9 cellular contexts compared by ENCODE assay signal in the genomic region with DNA sequence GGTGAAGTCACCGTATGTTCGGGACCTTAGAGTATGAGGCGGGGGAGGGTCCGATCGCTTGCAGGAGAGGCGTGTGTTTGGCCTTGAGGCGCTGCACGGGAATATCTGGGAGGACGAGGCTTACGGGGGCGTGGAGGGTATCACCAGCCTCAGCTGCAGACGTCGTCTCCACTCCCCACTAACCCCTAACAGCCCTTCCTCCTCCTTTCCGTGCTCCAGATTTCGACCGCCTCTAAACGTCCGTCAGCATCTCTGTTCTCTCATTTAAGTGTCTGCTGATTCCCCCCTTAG. TPM values are rescaled to one million over a fixed set of nuclear protein-coding genes. Genes with fewer than 3 reads are reported as not detected.
DNase-seq lines count a peak whose midpoint lies in the region; ATAC-seq and TF ChIP-seq lines count a peak whose summit lies in the region.
"Had no signal": no experiment of that assay in that cellular context is flagged by ENCODE, and none has a peak within 500 bp of the region (broad histone marks: within the 10 kb centered on the region; RNA-seq: fewer than 3 reads in every experiment).

No MANE protein-coding gene starts in this region.

- H3K36me3 ChIP-seq in stomach = peaks cover 15 to 35% (median 32%) of the 10 kb centered on the region in 4 donors

- H3K9me3 Mint-ChIP-seq in stimulated activated naive CD8-positive, alpha-beta T cell treated with anti-CD3 and anti-CD28 coated beads, Interleukin-15, Interleukin-2, amounts not matched to agents 100 ng/mL and 50 ng/mL, for 24 hours = no peaks in the 10 kb centered on the region
- H3K9me3 Mint-ChIP-seq in activated naive CD8-positive, alpha-beta T cell treated with anti-CD3 and anti-CD28 coated beads for 36 hours = peaks cover 6% of the 10 kb centered on the region

- TF ChIP-seq POLR2A in stomach (IDR thresholded peaks at IDR 0.05) = no peak

- no peaks in the 10 kb centered on the region for H3K27me3 Mint-ChIP-seq in stimulated activated naive CD8-positive, alpha-beta T cell treated with anti-CD3 and anti-CD28 coated beads, Interleukin-15, Interleukin-2, amounts not matched to agents 100 ng/mL and 50 ng/mL, for 24 hours
- no peaks in the 10 kb centered on the region for H3K27me3 Mint-ChIP-seq in activated naive CD8-positive, alpha-beta T cell treated with anti-CD3 and anti-CD28 coated beads for 36 hours

- H3K27ac Mint-ChIP-seq in stimulated activated naive CD8-positive, alpha-beta T cell treated with anti-CD3 and anti-CD28 coated beads, Interleukin-15, Interleukin-2, amounts not matched to agents 100 ng/mL and 50 ng/mL, for 24 hours = peak overlapping the region; percentile 95
- H3K27ac Mint-ChIP-seq in activated naive CD8-positive, alpha-beta T cell treated with anti-CD3 and anti-CD28 coated beads for 36 hours = peak overlapping the region; percentile 89

- peak overlapping the region in 4 of 5 donors; percentile 83 to 91 (median 86) for H3K27ac ChIP-seq in stomach

- H3K4me1 Mint-ChIP-seq in stimulated activated naive CD8-positive, alpha-beta T cell treated with anti-CD3 and anti-CD28 coated beads, Interleukin-15, Interleukin-2, amounts not matched to agents 100 ng/mL and 50 ng/mL, for 24 hours (ENCODE audit: low read depth) = peaks cover 18% of the 10 kb centered on the region
- peaks cover 13% of the 10 kb centered on the region for H3K4me1 Mint-ChIP-seq in activated naive CD8-positive, alpha-beta T cell treated with anti-CD3 and anti-CD28 coated beads for 36 hours

- TF ChIP-seq EP300 in stomach (IDR thresholded peaks at IDR 0.05) = no peak

- peak overlapping the region; percentile 61 to 93 (median 88) for H3K4me3 ChIP-seq in stomach

- WGBS in stomach, 5 donors = 0 to 5% (median 1%) methylated on average over 9 to 18 of the region's 18 CpGs

- no peaks in the 10 kb centered on the region for H3K27me3 ChIP-seq in stomach

- TF ChIP-seq CTCF in stomach (IDR thresholded peaks at IDR 0.05) = no peak

- H3K4me3 Mint-ChIP-seq in stimulated activated naive CD8-positive, alpha-beta T cell treated with anti-CD3 and anti-CD28 coated beads, Interleukin-15, Interleukin-2, amounts not matched to agents 100 ng/mL and 50 ng/mL, for 24 hours = peak overlapping the region; percentile 91
- peak overlapping the region; percentile 88 for H3K4me3 Mint-ChIP-seq in activated naive CD8-positive, alpha-beta T cell treated with anti-CD3 and anti-CD28 coated beads for 36 hours

- H3K9me3 ChIP-seq in stomach = no peaks in the 10 kb centered on the region

- no peak for DNase-seq in stimulated activated naive CD8-positive, alpha-beta T cell treated with anti-CD3 and anti-CD28 coated beads, Interleukin-15, Interleukin-2, amounts not matched to agents 100 U/mL and 50 U/mL, for 24 hours
- DNase-seq in activated naive CD8-positive, alpha-beta T cell treated with anti-CD3 and anti-CD28 coated beads for 36 hours = no peak
- DNase-seq in iPS-NIHi11 (ENCODE audit: low spot score) = peak; percentile 21
- DNase-seq in stomach = no peak

- ATAC-seq in stimulated activated naive CD8-positive, alpha-beta T cell treated with anti-CD3 and anti-CD28 coated beads, Interleukin-15, Interleukin-2, amounts not matched to agents 100 U/mL and 50 U/mL, for 24 hours = no peak
- no peak for ATAC-seq in HG02678 (IDR thresholded peaks at IDR 0.05; ENCODE audit: unreplicated experiment)
- ATAC-seq in GM21825 (IDR thresholded peaks at IDR 0.05; ENCODE audit: unreplicated experiment) = no peak
- ATAC-seq in HG03457 (IDR thresholded peaks at IDR 0.05; ENCODE audit: unreplicated experiment) = no peak

- H3K4me1 ChIP-seq in stomach = peaks cover 8 to 13% (median 10%) of the 10 kb centered on the region in 4 donors

- H3K36me3 Mint-ChIP-seq in stimulated activated naive CD8-positive, alpha-beta T cell treated with anti-CD3 and anti-CD28 coated beads, Interleukin-15, Interleukin-2, amounts not matched to agents 100 ng/mL and 50 ng/mL, for 24 hours (ENCODE audit: low read depth) = peaks cover 29% of the 10 kb centered on the region
- peaks cover 38% of the 10 kb centered on the region for H3K36me3 Mint-ChIP-seq in activated naive CD8-positive, alpha-beta T cell treated with anti-CD3 and anti-CD28 coated beads for 36 hours

- intact Hi-C loops in stomach (cut with DNase I; ENCODE audit: low total_unique reads) = no loop called here

RNA-seq across cellular contexts. Expression of a gene that starts 23.5 kb away (rescaled TPM):
- total RNA-seq in activated naive CD8-positive, alpha-beta T cell treated with anti-CD3 and anti-CD28 coated beads for 36 hours = 10 to 100 TPM; 17.2 to 18.2 TPM
- 100 to 1,000 TPM in 1 of 5 donors, 10 to 100 TPM in 4; 21.9 to 222 (median 37.1) TPM for total RNA-seq in stomach
- 1 to 10 TPM; 3.9 to 7.3 (median 6.6) TPM for polyA plus RNA-seq in stomach

RNA-seq across cellular contexts. Expression of a gene that starts 23.6 kb away (rescaled TPM):
- under 1 TPM in 1 of 2 experiments, not detected in 1; 0.32 TPM for total RNA-seq in activated naive CD8-positive, alpha-beta T cell treated with anti-CD3 and anti-CD28 coated beads for 36 hours
- 1 to 10 TPM in 1 of 5 donors, not detected in 4; 1.3 TPM for total RNA-seq in stomach
- not detected for polyA plus RNA-seq in stomach
- total RNA-seq: glomerular endothelial cell had no signal
